In genomic region chr2:27807476-27807875, GRCh38 we compare ENCODE assay signal across 9 cellular contexts.
DNase-seq lines count a peak whose midpoint lies in the region; ATAC-seq, FAIRE-seq and TF ChIP-seq lines count a peak whose summit lies in the region.
"Had no signal": no experiment of that assay in that cellular context is flagged by ENCODE, and none has a peak within 500 bp of the region (broad histone marks: within the 10 kb centered on the region; RNA-seq: fewer than 3 reads in every experiment).

No MANE protein-coding gene starts in this region.

- DNase-seq in AG04449 (ENCODE audit: low read depth, low spot score) (no peak), RWPE1 (ENCODE audit: low spot score) (no peak), foreskin fibroblast (peak in 1 of 2 donors; percentile 38), GM19238 (ENCODE audit: insufficient read length, low spot score) (no peak)
- no peak for DNase-seq in stimulated activated effector memory CD8-positive, alpha-beta T cell treated with anti-CD3 and anti-CD28 coated beads, Interleukin-12 subunit alpha, Interleukin-12 subunit beta, amount 100 ng/mL, for 72 hours (ENCODE audit: low spot score in 2 of 2)

- peak overlapping the region; percentile 70 for H3K27ac Mint-ChIP-seq in stimulated activated effector memory CD8-positive, alpha-beta T cell treated with anti-CD3 and anti-CD28 coated beads, Interleukin-12 subunit alpha, Interleukin-12 subunit beta, amount 100 ng/mL, for 72 hours
- H3K27ac Mint-ChIP-seq: effector memory CD8-positive, alpha-beta T cell had no signal

- peak; percentile 39 for FAIRE-seq in G401.6 (lab: Jason Lieb, UNC)

- H3K4me1 Mint-ChIP-seq in stimulated activated effector memory CD8-positive, alpha-beta T cell treated with anti-CD3 and anti-CD28 coated beads, Interleukin-12 subunit alpha, Interleukin-12 subunit beta, amount 100 ng/mL, for 72 hours = peaks cover 26% of the 10 kb centered on the region

- no peak overlapping the region for H3K4me3 Mint-ChIP-seq in stimulated activated effector memory CD8-positive, alpha-beta T cell treated with anti-CD3 and anti-CD28 coated beads, Interleukin-12 subunit alpha, Interleukin-12 subunit beta, amount 100 ng/mL, for 72 hours
- H3K4me3 Mint-ChIP-seq: effector memory CD8-positive, alpha-beta T cell had no signal

- no peaks in the 10 kb centered on the region for H3K9me3 Mint-ChIP-seq in stimulated activated effector memory CD8-positive, alpha-beta T cell treated with anti-CD3 and anti-CD28 coated beads, Interleukin-12 subunit alpha, Interleukin-12 subunit beta, amount 100 ng/mL, for 72 hours
- H3K9me3 Mint-ChIP-seq: effector memory CD8-positive, alpha-beta T cell had no signal

- no peak overlapping the region for H3K27ac ChIP-seq in RWPE1

- H3K4me3 ChIP-seq in AG04449 (ENCODE audit: low read depth, low read length) (no peak overlapping the region), foreskin fibroblast (ENCODE audit: low read depth in 1 of 2, low read length in 2 of 2) (no peak overlapping the region)

- no peaks in the 10 kb centered on the region for H3K36me3 Mint-ChIP-seq in stimulated activated effector memory CD8-positive, alpha-beta T cell treated with anti-CD3 and anti-CD28 coated beads, Interleukin-12 subunit alpha, Interleukin-12 subunit beta, amount 100 ng/mL, for 72 hours

- peak; percentile 49 for TF ChIP-seq CTCF in AG04449 (IDR thresholded peaks at IDR 0.05; ENCODE audit: insufficient read depth, low read length, missing control alignments)
- TF ChIP-seq CTCF in RWPE1 (conservative IDR thresholded peaks at IDR 0.05; ENCODE audit: low read depth) = peak; percentile 34
- peak; percentile 61 for TF ChIP-seq CTCF in foreskin fibroblast (IDR thresholded peaks at IDR 0.05; ENCODE audit: low read depth, low read length)

- POLR2A ChIA-PET in AG04449 (lab: Yijun Ruan, JAX) (no interaction called here), RWPE1 (lab: Yijun Ruan, JAX; ENCODE audit: low non-redundant PET) (no interaction called here)

- ATAC-seq in stimulated activated effector memory CD8-positive, alpha-beta T cell treated with anti-CD3 and anti-CD28 coated beads, Interleukin-12 subunit alpha, Interleukin-12 subunit beta, amount 100 ng/mL, for 72 hours = no peak
- ATAC-seq in GM18498 (IDR thresholded peaks at IDR 0.05; ENCODE audit: unreplicated experiment) (no peak), GM18873 (IDR thresholded peaks at IDR 0.05; ENCODE audit: low FRiP score, unreplicated experiment) (no peak)
- ATAC-seq: effector memory CD8-positive, alpha-beta T cell had no signal

- CTCF ChIA-PET in AG04449 (lab: Yijun Ruan, JAX) (interaction anchor here (0.8 to 3.2 kb wide), 4 partner anchors 11 to 589 kb away, joined by 3 to 10 read pairs (median 4); no protein-coding TSS in a partner anchor), RWPE1 (lab: Yijun Ruan, JAX) (interaction anchor here (0.6 to 0.8 kb wide), 2 partner anchors 24 to 75 kb away, joined by 4 read pairs; no protein-coding TSS in a partner anchor)
